Comparison of ENCODE assay signal across 8 cellular contexts in genomic region chr10:80204801-80205477, GRCh38. TPM values are rescaled to one million over a fixed set of nuclear protein-coding genes. Genes with fewer than 3 reads are reported as not detected.
A peak's percentile ranks its signal among the peaks of the same experiment; 100 is the strongest.
DNase-seq lines count a peak whose midpoint lies in the region; ATAC-seq and TF ChIP-seq lines count a peak whose summit lies in the region.

No MANE protein-coding gene starts in this region.

- no peak for TF ChIP-seq CTCF in fibroblast of the aortic adventitia (IDR thresholded peaks at IDR 0.05; ENCODE audit: insufficient read depth, low read length)
- TF ChIP-seq CTCF in neutrophil (IDR thresholded peaks at IDR 0.05), result no peak

- no peaks in the 10 kb centered on the region for H3K27me3 Mint-ChIP-seq in activated CD8-positive, alpha-beta T cell treated with anti-CD3 and anti-CD28 coated beads, Interleukin-2, amount 10 ng/mL, durations not matched to agents 7 days and 5 days (ENCODE audit: low read depth)

- H3K36me3 ChIP-seq in HUES6 (ENCODE audit: control insufficient read depth, insufficient read depth, low read length) (0 out of 2 replicates have a peak, but pooled peaks cover 3% of the 10 kb centered on the region), neutrophil (peaks cover 6% of the 10 kb centered on the region)

- H3K9me3 Mint-ChIP-seq in activated CD8-positive, alpha-beta T cell treated with anti-CD3 and anti-CD28 coated beads, Interleukin-2, amount 10 ng/mL, durations not matched to agents 7 days and 5 days (ENCODE audit: insufficient read depth), result no peaks in the 10 kb centered on the region

- H3K27ac ChIP-seq in HUES6 (ENCODE audit: low read depth, low read length) (no peak overlapping the region), neutrophil (peak overlapping the region; percentile 91)

- peak overlapping the region; percentile 95 for H3K4me3 Mint-ChIP-seq in activated CD8-positive, alpha-beta T cell treated with anti-CD3 and anti-CD28 coated beads, Interleukin-2, amount 10 ng/mL, durations not matched to agents 7 days and 5 days

- CTCF ChIA-PET in activated CD8-positive, alpha-beta T cell treated with anti-CD3 and anti-CD28 coated beads, Interleukin-2, amount 10 ng/mL, durations not matched to agents 7 days and 5 days (lab: Charles Lee), result interaction anchor here (0.9 to 4.0 kb wide), 8 partner anchors 13 to 147 kb away, joined by 3 to 44 read pairs (median 10); no protein-coding TSS in a partner anchor

- H3K9me3 ChIP-seq in HUES6 (ENCODE audit: control insufficient read depth, insufficient read depth, low read depth, low read length), result no peaks in the 10 kb centered on the region
- no peaks in the 10 kb centered on the region for H3K9me3 ChIP-seq in neutrophil

- peaks cover 55% of the 10 kb centered on the region for H3K4me1 Mint-ChIP-seq in activated CD8-positive, alpha-beta T cell treated with anti-CD3 and anti-CD28 coated beads, Interleukin-2, amount 10 ng/mL, durations not matched to agents 7 days and 5 days (ENCODE audit: low read depth)

- POLR2A ChIA-PET in activated CD8-positive, alpha-beta T cell treated with anti-CD3 and anti-CD28 coated beads, Interleukin-2, amount 10 ng/mL, durations not matched to agents 7 days and 5 days (lab: Charles Lee), result interaction anchor here (1.0 to 5.7 kb wide), 3 partner anchors 11 to 18 kb away, joined by 3 to 80 read pairs (median 7); no protein-coding TSS in a partner anchor

- H3K4me1 ChIP-seq in HUES6 (ENCODE audit: control insufficient read depth, insufficient read depth, low read length) (peaks cover 31% of the 10 kb centered on the region), neutrophil (ENCODE audit: control insufficient read depth in 1 of 2, insufficient read depth in 1 of 2, low read depth in 1 of 2, low read length in 1 of 2) (peaks cover 51 to 58% of the 10 kb centered on the region in 2 experiments)

- H3K27ac Mint-ChIP-seq in activated CD8-positive, alpha-beta T cell treated with anti-CD3 and anti-CD28 coated beads, Interleukin-2, amount 10 ng/mL, durations not matched to agents 7 days and 5 days, result peak overlapping the region; percentile 87

- H3K4me3 ChIP-seq in HUES6 (ENCODE audit: low read depth, low read length) (peak overlapping the region; percentile 69), fibroblast of the aortic adventitia (ENCODE audit: low read depth, low read length) (peak overlapping the region; percentile 91), neutrophil (ENCODE audit: low read depth in 1 of 2, low read length in 1 of 2) (peak overlapping the region; percentile 88 to 93)

- DNase-seq in EH (ENCODE audit: low read depth) (peak; percentile 50), fibroblast of the aortic adventitia (ENCODE audit: low read depth) (peak; percentile 47), NCI-H345 treated with DMSO at 0.1 percent for 48 hours (lab: John Stamatoyannopoulos, UW; ENCODE audit: unreplicated experiment) (no peak), KBM-7 (no peak)
- peak; percentile 46 for DNase-seq in activated CD8-positive, alpha-beta T cell treated with anti-CD3 and anti-CD28 coated beads, Interleukin-2, amount 10 ng/mL, durations not matched to agents 7 days and 5 days

- peaks cover 2% of the 10 kb centered on the region; the same call in 1 of the 2 replicates for H3K27me3 ChIP-seq in HUES6 (ENCODE audit: control insufficient read depth, insufficient read depth, low read length)
- H3K27me3 ChIP-seq in neutrophil, result no peaks in the 10 kb centered on the region

- peak overlapping the region; percentile 81 for H3K9ac ChIP-seq in HUES6 (ENCODE audit: low read length)

- in situ Hi-C loops in KBM-7 (cut with MboI; ENCODE audit: low pct_unique_long_range_greater_than_20kb, low sequenced_read_pairs), result loop anchor here (10.0 kb wide), 1 partner anchor 50 kb away; no protein-coding TSS in a partner anchor

- peaks cover 25% of the 10 kb centered on the region for H3K36me3 Mint-ChIP-seq in activated CD8-positive, alpha-beta T cell treated with anti-CD3 and anti-CD28 coated beads, Interleukin-2, amount 10 ng/mL, durations not matched to agents 7 days and 5 days (ENCODE audit: low read depth)

- peak; percentile 30 for ATAC-seq in GM21447 (IDR thresholded peaks at IDR 0.05; ENCODE audit: unreplicated experiment)
- peak; percentile 38 for ATAC-seq in activated CD8-positive, alpha-beta T cell treated with anti-CD3 and anti-CD28 coated beads, Interleukin-2, amount 10 ng/mL, durations not matched to agents 7 days and 5 days

RNA-seq across cellular contexts. Expression of gene ANXA11, which starts 0.4 kb away (rescaled TPM):
- 100 to 1,000 TPM; 249 to 277 TPM for total RNA-seq in activated CD8-positive, alpha-beta T cell treated with anti-CD3 and anti-CD28 coated beads, Interleukin-2, amount 10 ng/mL, durations not matched to agents 7 days and 5 days
- 51.1 and 153 TPM in 2 replicates for total RNA-seq in fibroblast of the aortic adventitia (ENCODE audit: low replicate concordance)

Comparison
In these comparisons a context has a peak if more than half of its experiments do, and no peak if none do; other contexts are left out.
1. DNase-seq: peak in EH (single experiment), activated CD8-positive, alpha-beta T cell treated with anti-CD3 and anti-CD28 coated beads, Interleukin-2, amount 10 ng/mL, durations not matched to agents 7 days and 5 days (single experiment) and fibroblast of the aortic adventitia (single experiment); none in NCI-H345 treated with DMSO at 0.1 percent for 48 hours (single experiment) and KBM-7 (single experiment).
2. Peak in every context shown above with its lines, with median percentiles within 50 percentile points of each other: H3K4me3 ChIP-seq.